ENCODE assay signal across 9 cellular contexts in genomic region chr1:1892079-1892762, GRCh38. TPM values are rescaled to one million over a fixed set of nuclear protein-coding genes. Genes with fewer than 3 reads are reported as not detected.
DNase-seq lines count a peak whose midpoint lies in the region; ATAC-seq and TF ChIP-seq lines count a peak whose summit lies in the region.
"Had no signal": no experiment of that assay in that cellular context is flagged by ENCODE, and none has a peak within 500 bp of the region (broad histone marks: within the 10 kb centered on the region; RNA-seq: fewer than 3 reads in every experiment).

No MANE protein-coding gene starts in this region.

- H3K27me3 Mint-ChIP-seq in T-helper 1 cell treated with Interleukin-12 subunit alpha and Interleukin-12 subunit beta and Interleukin-4 antibody, amounts not matched to agents 30 μg/mL and 1 μg/mL, for 36 hours (ENCODE audit: low read depth), result peaks cover 3% of the 10 kb centered on the region
- no peaks in the 10 kb centered on the region for H3K27me3 Mint-ChIP-seq in activated naive CD8-positive, alpha-beta T cell
- H3K27me3 Mint-ChIP-seq in immature natural killer cell (ENCODE audit: low read depth in 3 of 3), result peaks cover 14 to 28% (median 15%) of the 10 kb centered on the region in 3 donors

- peak overlapping the region; percentile 87 for H3K27ac Mint-ChIP-seq in T-helper 1 cell treated with Interleukin-12 subunit alpha and Interleukin-12 subunit beta and Interleukin-4 antibody, amounts not matched to agents 30 μg/mL and 1 μg/mL, for 36 hours
- peak overlapping the region; percentile 98 for H3K27ac Mint-ChIP-seq in activated naive CD8-positive, alpha-beta T cell
- H3K27ac Mint-ChIP-seq in immature natural killer cell, result peak overlapping the region; percentile 85 to 98 (median 96)

- no peak for TF ChIP-seq EP300 in suprapubic skin (IDR thresholded peaks at IDR 0.05)

- H3K4me1 ChIP-seq in suprapubic skin, result peaks cover 69% of the 10 kb centered on the region

- DNase-seq in T-helper 1 cell (no peak), immature natural killer cell (no peak), suprapubic skin (ENCODE audit: low spot score in 2 of 2) (no peak)

- WGBS in suprapubic skin, result 34% methylated on average over 21 of the region's 21 CpGs

- H3K4me1 Mint-ChIP-seq in T-helper 1 cell treated with Interleukin-12 subunit alpha and Interleukin-12 subunit beta and Interleukin-4 antibody, amounts not matched to agents 30 μg/mL and 1 μg/mL, for 36 hours (ENCODE audit: low read depth), result peaks cover 28% of the 10 kb centered on the region
- H3K4me1 Mint-ChIP-seq in activated naive CD8-positive, alpha-beta T cell (ENCODE audit: low read depth), result peaks cover 53% of the 10 kb centered on the region
- H3K4me1 Mint-ChIP-seq in immature natural killer cell, result peaks cover 45 to 51% of the 10 kb centered on the region in 2 donors

- peak overlapping the region; percentile 84 for H3K4me3 Mint-ChIP-seq in T-helper 1 cell treated with Interleukin-12 subunit alpha and Interleukin-12 subunit beta and Interleukin-4 antibody, amounts not matched to agents 30 μg/mL and 1 μg/mL, for 36 hours
- H3K4me3 Mint-ChIP-seq in activated naive CD8-positive, alpha-beta T cell, result peak overlapping the region; percentile 96
- H3K4me3 Mint-ChIP-seq in immature natural killer cell, result peak overlapping the region; percentile 82 to 93 (median 90)

- TF ChIP-seq CTCF in suprapubic skin (IDR thresholded peaks at IDR 0.05), result no peak

- no peaks in the 10 kb centered on the region for H3K36me3 ChIP-seq in suprapubic skin

- no peak for TF ChIP-seq POLR2A in suprapubic skin (IDR thresholded peaks at IDR 0.05)

- H3K27ac ChIP-seq in suprapubic skin, result peak overlapping the region; percentile 98

- peak overlapping the region; percentile 90 for H3K4me3 ChIP-seq in suprapubic skin

- H3K36me3 Mint-ChIP-seq in T-helper 1 cell treated with Interleukin-12 subunit alpha and Interleukin-12 subunit beta and Interleukin-4 antibody, amounts not matched to agents 30 μg/mL and 1 μg/mL, for 36 hours (ENCODE audit: low read depth), result peaks cover 4% of the 10 kb centered on the region
- peaks cover 4% of the 10 kb centered on the region for H3K36me3 Mint-ChIP-seq in activated naive CD8-positive, alpha-beta T cell
- no peaks in the 10 kb centered on the region for H3K36me3 Mint-ChIP-seq in immature natural killer cell

- H3K9me3 ChIP-seq in suprapubic skin, result no peaks in the 10 kb centered on the region

- ATAC-seq in GM21360 (IDR thresholded peaks at IDR 0.05; ENCODE audit: unreplicated experiment) (no peak), HG03159 (IDR thresholded peaks at IDR 0.05; ENCODE audit: unreplicated experiment) (no peak), HG02938 (IDR thresholded peaks at IDR 0.05; ENCODE audit: unreplicated experiment) (no peak)

- H3K27me3 ChIP-seq in suprapubic skin, result no peaks in the 10 kb centered on the region

- H3K9me3 Mint-ChIP-seq in T-helper 1 cell treated with Interleukin-12 subunit alpha and Interleukin-12 subunit beta and Interleukin-4 antibody, amounts not matched to agents 30 μg/mL and 1 μg/mL, for 36 hours, result no peaks in the 10 kb centered on the region
- H3K9me3 Mint-ChIP-seq in activated naive CD8-positive, alpha-beta T cell (ENCODE audit: low read depth), result no peaks in the 10 kb centered on the region
- no peaks in the 10 kb centered on the region for H3K9me3 Mint-ChIP-seq in immature natural killer cell

RNA-seq across cellular contexts. Expression of gene GNB1, which starts 1.3 kb away (rescaled TPM):
- polyA plus RNA-seq in immature natural killer cell, result 100 to 1,000 TPM in 1 of 3 donors, 10 to 100 TPM in 2; 53.4 to 111 (median 98.7) TPM
- total RNA-seq in suprapubic skin, result 100 to 1,000 TPM; 121 to 159 (median 153) TPM

RNA-seq across cellular contexts. Expression of gene CALML6, which starts 22.8 kb away (rescaled TPM):
- polyA plus RNA-seq in immature natural killer cell, result not detected
- total RNA-seq in suprapubic skin, result 1 to 10 TPM in 1 of 4 donors, under 1 TPM in 2, not detected in 1; 0.30 to 3.3 (median 0.81) TPM

RNA-seq across cellular contexts. Expression of gene TMEM52, which starts 26.9 kb away (rescaled TPM):
- polyA plus RNA-seq in immature natural killer cell, result under 1 TPM in 1 of 3 donors, not detected in 2; 0.18 TPM
- total RNA-seq in suprapubic skin, result 1 to 10 TPM; 2.2 to 6.0 (median 4.5) TPM
- total RNA-seq: SK-MEL-5 had no signal
